15 cellular contexts compared by ENCODE assay signal in genomic region chr4:8394806-8395205, GRCh38. TPM values are rescaled to one million over a fixed set of nuclear protein-coding genes. Genes with fewer than 3 reads are reported as not detected.
A peak's percentile ranks its signal among the peaks of the same experiment; 100 is the strongest.
DNase-seq lines count a peak whose midpoint lies in the region; ATAC-seq and TF ChIP-seq lines count a peak whose summit lies in the region.
"Had no signal": no experiment of that assay in that cellular context is flagged by ENCODE, and none has a peak within 500 bp of the region (broad histone marks: within the 10 kb centered on the region; RNA-seq: fewer than 3 reads in every experiment).

No MANE protein-coding gene starts in this region.

- H3K27ac ChIP-seq in AG04450 (ENCODE audit: low read depth, low read length), result peak overlapping the region; percentile 75

- POLR2A ChIA-PET in AG04450 (lab: Yijun Ruan, JAX), result interaction anchor here (1.7 kb wide), 1 partner anchor 120 kb away, joined by 3 read pairs; no protein-coding TSS in a partner anchor

- H3K27ac Mint-ChIP-seq in brain (peak overlapping the region; percentile 55 to 98 (median 94)), chondrocyte (ENCODE audit: unreplicated experiment) (no peak overlapping the region)
- H3K27ac Mint-ChIP-seq in activated CD8-positive, alpha-beta memory T cell treated with anti-CD3 and anti-CD28 coated beads, Interleukin-2, amount 10 ng/mL, durations not matched to agents 7 days and 5 days, result no peak overlapping the region
- H3K27ac Mint-ChIP-seq: stimulated activated naive B cell treated with anti-CD40 and anti-IgM and Interleukin-4, amounts not matched to agents 10 μg/mL and 1 μg/mL and 100 μg/mL, for 72 hours had no signal

- ATAC-seq in sciatic nerve, result peak; percentile 2
- no peak for ATAC-seq in activated CD8-positive, alpha-beta memory T cell treated with anti-CD3 and anti-CD28 coated beads, Interleukin-2, amount 10 ng/mL, durations not matched to agents 7 days and 5 days
- ATAC-seq: stimulated activated naive B cell treated with anti-CD40 and anti-IgM and Interleukin-4, amounts not matched to agents 10 μg/mL and 1 μg/mL and 100 μg/mL, for 72 hours had no signal

- CTCF ChIA-PET in AG04450 (lab: Charles Lee), result interaction anchor here (1.0 to 1.9 kb wide), 5 partner anchors 8 to 218 kb away, joined by 3 to 9 read pairs (median 4); no protein-coding TSS in a partner anchor
- CTCF ChIA-PET in activated CD8-positive, alpha-beta memory T cell treated with anti-CD3 and anti-CD28 coated beads, Interleukin-2, amount 10 ng/mL, durations not matched to agents 7 days and 5 days (lab: Charles Lee), result interaction anchor here (0.7 to 1.8 kb wide), 2 partner anchors 8 to 153 kb away, joined by 3 to 6 read pairs; no protein-coding TSS in a partner anchor

- H3K9me3 Mint-ChIP-seq in brain (no peaks in the 10 kb centered on the region), chondrocyte (ENCODE audit: low read depth) (no peaks in the 10 kb centered on the region)
- H3K9me3 Mint-ChIP-seq in activated CD8-positive, alpha-beta memory T cell treated with anti-CD3 and anti-CD28 coated beads, Interleukin-2, amount 10 ng/mL, durations not matched to agents 7 days and 5 days (ENCODE audit: low read depth), result no peaks in the 10 kb centered on the region
- H3K9me3 Mint-ChIP-seq: stimulated activated naive B cell treated with anti-CD40 and anti-IgM and Interleukin-4, amounts not matched to agents 10 μg/mL and 1 μg/mL and 100 μg/mL, for 72 hours had no signal

- WGBS in lower leg skin, 2 donors, result 87 to 95% methylated on average over 12 of the region's 12 CpGs

- H3K27me3 Mint-ChIP-seq in brain, result no peaks in the 10 kb centered on the region
- no peaks in the 10 kb centered on the region for H3K27me3 Mint-ChIP-seq in activated CD8-positive, alpha-beta memory T cell treated with anti-CD3 and anti-CD28 coated beads, Interleukin-2, amount 10 ng/mL, durations not matched to agents 7 days and 5 days
- no peaks in the 10 kb centered on the region for H3K27me3 Mint-ChIP-seq in chondrocyte (ENCODE audit: low read depth)
- H3K27me3 Mint-ChIP-seq: stimulated activated naive B cell treated with anti-CD40 and anti-IgM and Interleukin-4, amounts not matched to agents 10 μg/mL and 1 μg/mL and 100 μg/mL, for 72 hours had no signal

- TF ChIP-seq CTCF in AG04450 (IDR thresholded peaks at IDR 0.05; ENCODE audit: low read depth, low read length) (no peak), brain (conservative IDR thresholded peaks at IDR 0.05) (no peak), GM20000 (IDR thresholded peaks at IDR 0.05; ENCODE audit: extremely low read depth, missing control alignments) (no peak), chondrocyte (IDR thresholded peaks at IDR 0.05) (no peak), lower leg skin (IDR thresholded peaks at IDR 0.05) (no peak)

- H3K4me1 Mint-ChIP-seq in brain (peaks cover 67% of the 10 kb centered on the region), chondrocyte (ENCODE audit: low read depth) (peaks cover 33% of the 10 kb centered on the region)
- H3K4me1 Mint-ChIP-seq in activated CD8-positive, alpha-beta memory T cell treated with anti-CD3 and anti-CD28 coated beads, Interleukin-2, amount 10 ng/mL, durations not matched to agents 7 days and 5 days, result peaks cover 44% of the 10 kb centered on the region

- no peak for DNase-seq in AG04450 (ENCODE audit: low read depth, low spot score)
- peak; percentile 42 to 52 for DNase-seq in hippocampal formation (lab: John Stamatoyannopoulos, UW)
- no peak for DNase-seq in sciatic nerve (ENCODE audit: low spot score)
- DNase-seq in activated CD8-positive, alpha-beta memory T cell treated with anti-CD3 and anti-CD28 coated beads, Interleukin-2, amount 10 ng/mL, durations not matched to agents 7 days and 5 days, result no peak
- DNase-seq in GM20000 (ENCODE audit: low spot score), result no peak
- DNase-seq in chondrocyte (ENCODE audit: low spot score), result no peak
- no peak for DNase-seq in lower leg skin (ENCODE audit: low spot score in 2 of 2)
- DNase-seq: activated naive CD4-positive, alpha-beta T cell; Calu3; erythroblast; NCI-H187; NCI-H748 treated with DMSO at 0.1 percent for 48 hours; SHP77; stimulated activated naive B cell treated with anti-CD40 and anti-IgM and Interleukin-4, amounts not matched to agents 10 μg/mL and 1 μg/mL and 100 μg/mL, for 72 hours had no signal

- H3K36me3 Mint-ChIP-seq in brain, result peaks cover 50% of the 10 kb centered on the region
- H3K36me3 Mint-ChIP-seq in activated CD8-positive, alpha-beta memory T cell treated with anti-CD3 and anti-CD28 coated beads, Interleukin-2, amount 10 ng/mL, durations not matched to agents 7 days and 5 days, result peaks cover 1% of the 10 kb centered on the region
- H3K36me3 Mint-ChIP-seq in chondrocyte (ENCODE audit: low read depth), result peaks cover 34% of the 10 kb centered on the region

- H3K4me3 Mint-ChIP-seq in brain (peak overlapping the region in 3 of 5 experiments; percentile 45 to 70 (median 55)), chondrocyte (ENCODE audit: unreplicated experiment) (no peak overlapping the region)
- no peak overlapping the region for H3K4me3 Mint-ChIP-seq in activated CD8-positive, alpha-beta memory T cell treated with anti-CD3 and anti-CD28 coated beads, Interleukin-2, amount 10 ng/mL, durations not matched to agents 7 days and 5 days
- H3K4me3 Mint-ChIP-seq: stimulated activated naive B cell treated with anti-CD40 and anti-IgM and Interleukin-4, amounts not matched to agents 10 μg/mL and 1 μg/mL and 100 μg/mL, for 72 hours had no signal

- H3K27me3 ChIP-seq in AG04450 (ENCODE audit: control insufficient read depth, insufficient read depth, low read length), result no peaks in the 10 kb centered on the region

- H3K4me3 ChIP-seq in AG04450 (ENCODE audit: low read depth, low read length), result no peak overlapping the region
- no peak overlapping the region for H3K4me3 ChIP-seq in lower leg skin (ENCODE audit: low read depth, poor library complexity, severe bottlenecking)

- H3K9me3 ChIP-seq in AG04450 (ENCODE audit: control insufficient read depth, insufficient read depth, low read length), result no peaks in the 10 kb centered on the region; the same call in 1 of the 2 replicates

- TF ChIP-seq POLR2A in lower leg skin (IDR thresholded peaks at IDR 0.05), result no peak

- intact Hi-C loops in sciatic nerve (cut with DNase I), result no loop called here
- intact Hi-C loops in lower leg skin (cut with DNase I; ENCODE audit: low total_unique reads), result no loop called here

RNA-seq across cellular contexts. Expression of gene ACOX3, which starts 45.7 kb away (rescaled TPM):
- 7.9 and 10.2 TPM in 2 replicates for polyA plus RNA-seq in AG04450 (2011; rRNA removed)
- 10.0 and 12.5 TPM in 2 replicates for polyA minus RNA-seq in AG04450 (2011; rRNA and poly(A)+ RNA removed)
- 15.2 TPM for polyA plus RNA-seq in brain (ENCODE audit: insufficient read depth, low read depth, low replicate concordance)
- 27.8 TPM for total RNA-seq in sciatic nerve
- total RNA-seq in activated CD8-positive, alpha-beta memory T cell treated with anti-CD3 and anti-CD28 coated beads, Interleukin-2, amount 10 ng/mL, durations not matched to agents 7 days and 5 days, result 10 to 100 TPM; 11.7 to 13.0 TPM
- 34.8 to 51.6 TPM (median 44.0 TPM) in 3 replicates for total RNA-seq in chondrocyte
- 10 to 100 TPM; 37.5 to 55.9 (median 41.2) TPM for total RNA-seq in lower leg skin

RNA-seq across cellular contexts. Expression of gene TRMT44, which starts 45.8 kb away (rescaled TPM):
- 6.9 and 7.0 TPM in 2 replicates for polyA plus RNA-seq in AG04450 (2011; rRNA removed)
- 10.3 and 10.5 TPM in 2 replicates for polyA minus RNA-seq in AG04450 (2011; rRNA and poly(A)+ RNA removed)
- polyA plus RNA-seq in brain (ENCODE audit: insufficient read depth, low read depth, low replicate concordance), result 6.3 TPM
- 28.1 TPM for total RNA-seq in sciatic nerve
- total RNA-seq in activated CD8-positive, alpha-beta memory T cell treated with anti-CD3 and anti-CD28 coated beads, Interleukin-2, amount 10 ng/mL, durations not matched to agents 7 days and 5 days, result 10 to 100 TPM; 20.5 to 24.5 TPM
- total RNA-seq in chondrocyte, result 12.4 to 18.0 TPM (median 15.6 TPM) in 3 replicates
- total RNA-seq in lower leg skin, result 10 to 100 TPM; 39.0 to 61.0 (median 49.2) TPM

Comparison
In these comparisons a context has a peak if more than half of its experiments do, and no peak if none do; other contexts are left out.
1. DNase-seq: peak in hippocampal formation (2 of 2); none in AG04450 (single experiment), sciatic nerve (single experiment), activated CD8-positive, alpha-beta memory T cell treated with anti-CD3 and anti-CD28 coated beads, Interleukin-2, amount 10 ng/mL, durations not matched to agents 7 days and 5 days (single experiment), GM20000 (single experiment), chondrocyte (single experiment) and lower leg skin (0 of 2).
2. H3K27ac Mint-ChIP-seq: peak in brain (5 of 5); none in activated CD8-positive, alpha-beta memory T cell treated with anti-CD3 and anti-CD28 coated beads, Interleukin-2, amount 10 ng/mL, durations not matched to agents 7 days and 5 days (single experiment) and chondrocyte (single experiment).
3. H3K4me3 Mint-ChIP-seq: peak in brain (3 of 5); none in activated CD8-positive, alpha-beta memory T cell treated with anti-CD3 and anti-CD28 coated beads, Interleukin-2, amount 10 ng/mL, durations not matched to agents 7 days and 5 days (single experiment) and chondrocyte (single experiment).